ENCODE assay signal across 9 cellular contexts in the genomic region with DNA sequence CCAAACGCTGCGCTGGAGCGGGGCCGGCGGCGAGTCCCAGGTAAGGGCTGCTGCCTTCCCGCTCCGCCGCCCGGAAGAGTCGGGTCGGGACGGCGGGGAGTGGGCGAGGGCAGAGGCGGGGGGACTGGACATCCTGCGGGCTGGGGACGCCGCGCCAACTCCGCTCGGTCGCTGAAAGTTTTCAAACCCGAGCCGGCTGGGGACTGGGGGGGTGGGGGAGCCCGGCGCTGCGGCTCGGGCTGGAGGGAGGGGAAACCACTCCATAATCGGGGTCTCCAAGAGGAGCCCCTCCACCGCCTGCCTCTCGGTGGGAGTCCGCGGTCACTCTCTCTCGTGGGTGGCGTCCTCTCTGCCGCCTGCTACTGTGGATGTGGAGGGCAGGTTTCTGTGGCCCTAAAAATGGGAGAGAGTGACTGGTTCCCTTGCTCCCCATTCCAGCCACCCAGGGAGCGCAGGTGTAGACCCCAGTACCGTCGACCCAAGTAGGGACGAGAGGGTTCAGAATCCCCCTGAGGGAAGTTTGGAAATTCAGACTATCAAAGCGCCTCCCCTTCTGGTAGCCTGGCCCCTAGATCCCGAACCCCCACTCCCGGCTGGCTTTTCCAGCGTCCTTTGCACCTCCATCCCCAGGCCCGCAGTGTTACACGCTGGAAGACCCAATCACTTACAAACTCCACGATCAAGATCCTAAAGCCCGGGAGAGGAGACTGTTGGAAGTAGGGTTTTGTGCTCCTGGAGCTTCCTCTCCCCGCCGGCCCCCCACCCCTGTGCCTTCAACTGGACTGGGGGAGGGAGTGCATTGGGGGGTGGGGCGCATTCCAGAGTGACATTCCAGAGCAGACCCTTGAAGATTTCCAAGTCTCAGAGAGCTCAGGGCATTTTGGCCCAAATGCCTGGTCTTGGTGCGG. TPM values are rescaled to one million over a fixed set of nuclear protein-coding genes. Genes with fewer than 3 reads are reported as not detected.
DNase-seq lines count a peak whose midpoint lies in the region; ATAC-seq, FAIRE-seq and TF ChIP-seq lines count a peak whose summit lies in the region.
"Had no signal": no experiment of that assay in that cellular context is flagged by ENCODE, and none has a peak within 500 bp of the region (broad histone marks: within the 10 kb centered on the region; RNA-seq: fewer than 3 reads in every experiment).

No MANE protein-coding gene starts in this region.

- peaks cover 15% of the 10 kb centered on the region for H3K4me1 ChIP-seq in HEK293 (ENCODE audit: control insufficient read depth, insufficient read depth, low read length)
- H3K4me1 ChIP-seq in astrocyte (ENCODE audit: insufficient read depth, low read length), result peaks cover 18% of the 10 kb centered on the region

- H4K20me1 ChIP-seq in astrocyte (ENCODE audit: insufficient read depth, low read length), result peaks cover 5% of the 10 kb centered on the region

- CTCF ChIA-PET in HEK293 (lab: Yijun Ruan, JAX), result interaction anchor here (0.5 to 7.1 kb wide), 4 partner anchors 13 to 65 kb away, joined by 3 to 151 read pairs (median 5); no protein-coding TSS in a partner anchor

- H3K36me3 ChIP-seq in HEK293 (ENCODE audit: control insufficient read depth in 2 of 2, insufficient read depth in 1 of 2, low read length in 2 of 2) (no peaks in the 10 kb centered on the region), astrocyte (ENCODE audit: insufficient read depth, low read length) (no peaks in the 10 kb centered on the region), kidney epithelial cell (ENCODE audit: control insufficient read depth, insufficient read depth, low read length) (no peaks in the 10 kb centered on the region)

- H3K9me3 ChIP-seq in HEK293 (ENCODE audit: control insufficient read depth, insufficient read depth, low read depth, low read length), result no peaks in the 10 kb centered on the region
- no peaks in the 10 kb centered on the region for H3K9me3 ChIP-seq in astrocyte (ENCODE audit: insufficient read depth, low read depth, low read length)

- peak overlapping the region; percentile 26 for H3K9ac ChIP-seq in astrocyte (ENCODE audit: low read length)

- POLR2A ChIA-PET in HEK293 (lab: Yijun Ruan, JAX), result no interaction called here

- peaks cover 13% of the 10 kb centered on the region for H3K27me3 ChIP-seq in astrocyte (ENCODE audit: insufficient read depth, low read length)
- no peaks in the 10 kb centered on the region for H3K27me3 ChIP-seq in kidney epithelial cell (ENCODE audit: control insufficient read depth, insufficient read depth, low read length)

- H3K4me3 Mint-ChIP-seq in astrocyte (ENCODE audit: unreplicated experiment), result peak overlapping the region; percentile 90
- H3K4me3 Mint-ChIP-seq in stimulated activated memory B cell treated with anti-CD40 and anti-IgM and Interleukin-4, amounts not matched to agents 10 μg/mL and 1 μg/mL and 100 μg/mL, for 72 hours, result peak overlapping the region; percentile 11

- H3K27me3 Mint-ChIP-seq in astrocyte (ENCODE audit: low read depth, unreplicated experiment), result peaks cover 2% of the 10 kb centered on the region
- H3K27me3 Mint-ChIP-seq in stimulated activated memory B cell treated with anti-CD40 and anti-IgM and Interleukin-4, amounts not matched to agents 10 μg/mL and 1 μg/mL and 100 μg/mL, for 72 hours, result peaks cover 41% of the 10 kb centered on the region

- H3K4me3 ChIP-seq in HEK293 (ENCODE audit: low read depth, low read length) (peak overlapping the region; percentile 59), astrocyte (ENCODE audit: insufficient read depth, low read depth, low read length) (peak overlapping the region; percentile 28), kidney epithelial cell (ENCODE audit: low read depth, low read length) (peak overlapping the region; percentile 83)

- no peaks in the 10 kb centered on the region for H3K9me3 Mint-ChIP-seq in astrocyte (ENCODE audit: unreplicated experiment)
- H3K9me3 Mint-ChIP-seq in stimulated activated memory B cell treated with anti-CD40 and anti-IgM and Interleukin-4, amounts not matched to agents 10 μg/mL and 1 μg/mL and 100 μg/mL, for 72 hours, result peaks cover 11% of the 10 kb centered on the region

- no peak overlapping the region for H3K27ac ChIP-seq in HEK293 (ENCODE audit: extremely low read depth, low read depth, low read length)
- H3K27ac ChIP-seq in astrocyte (ENCODE audit: low read depth, low read length), result no peak overlapping the region

- TF ChIP-seq CTCF in HEK293 (tag by site-specific recombination; IDR thresholded peaks at IDR 0.05) (no peak), astrocyte (IDR thresholded peaks at IDR 0.05; ENCODE audit: insufficient read depth, low read depth, low read length) (no peak), kidney epithelial cell (IDR thresholded peaks at IDR 0.05; ENCODE audit: insufficient read depth, low read length, poor library complexity, severe bottlenecking) (no peak)

- peak overlapping the region; percentile 90 for H3K4me2 ChIP-seq in astrocyte (ENCODE audit: low read length)

- no peak for FAIRE-seq in astrocyte (lab: Jason Lieb, UNC)

- H3K36me3 Mint-ChIP-seq in astrocyte (ENCODE audit: low read depth, unreplicated experiment), result peaks cover 8% of the 10 kb centered on the region
- peaks cover 6% of the 10 kb centered on the region for H3K36me3 Mint-ChIP-seq in stimulated activated memory B cell treated with anti-CD40 and anti-IgM and Interleukin-4, amounts not matched to agents 10 μg/mL and 1 μg/mL and 100 μg/mL, for 72 hours

- no peak for ATAC-seq in stimulated activated memory B cell treated with anti-CD40 and anti-IgM and Interleukin-4, amounts not matched to agents 10 μg/mL and 1 μg/mL and 100 μg/mL, for 72 hours

- DNase-seq in astrocyte (ENCODE audit: low read depth) (no peak), kidney epithelial cell (ENCODE audit: low read depth) (no peak), NCI-H774 (lab: John Stamatoyannopoulos, UW) (no peak), NCI-H2081 treated with DMSO at 0.1 percent for 48 hours (lab: John Stamatoyannopoulos, UW) (no peak), NCI-H2029 treated with DMSO at 0.1 percent for 48 hours (lab: John Stamatoyannopoulos, UW) (no peak)
- DNase-seq in effector CD4-positive, alpha-beta T cell, result no peak

- peaks cover 30% of the 10 kb centered on the region for H3K4me1 Mint-ChIP-seq in astrocyte (ENCODE audit: low read depth, unreplicated experiment)
- H3K4me1 Mint-ChIP-seq in stimulated activated memory B cell treated with anti-CD40 and anti-IgM and Interleukin-4, amounts not matched to agents 10 μg/mL and 1 μg/mL and 100 μg/mL, for 72 hours, result peaks cover 17% of the 10 kb centered on the region

- H2AFZ ChIP-seq in astrocyte (ENCODE audit: low read depth, low read length), result no peak overlapping the region

- peak overlapping the region; percentile 73 for H3K27ac Mint-ChIP-seq in astrocyte (ENCODE audit: unreplicated experiment)
- no peak overlapping the region for H3K27ac Mint-ChIP-seq in stimulated activated memory B cell treated with anti-CD40 and anti-IgM and Interleukin-4, amounts not matched to agents 10 μg/mL and 1 μg/mL and 100 μg/mL, for 72 hours
- H3K27ac Mint-ChIP-seq: T-helper 1 cell treated with Interleukin-12 subunit alpha and Interleukin-12 subunit beta and Interleukin-4 antibody, amounts not matched to agents 30 μg/mL and 1 μg/mL, for 36 hours had no signal

- no peaks in the 10 kb centered on the region for H3K79me2 ChIP-seq in astrocyte (ENCODE audit: insufficient read depth, low read length)

TF ChIP-seq in HEK293, 187 proteins besides CTCF, POLR2A, EP300 and RAD21:
- TF ChIP-seq ZNF341 (tag by site-specific recombination; IDR thresholded peaks at IDR 0.05; ENCODE audit: low read depth), result peak; percentile 69
- TF ChIP-seq ZNF596 (tag by site-specific recombination; IDR thresholded peaks at IDR 0.05), result no peak
- no peak for TF ChIP-seq ZXDB (tag by site-specific recombination; IDR thresholded peaks at IDR 0.05)
- TF ChIP-seq ZBTB48 (tag by site-specific recombination; IDR thresholded peaks at IDR 0.05), result 0 out of 2 replicates have a peak, but pooled peaks have one; percentile 17
- no peak for TF ChIP-seq ZNF791 (tag by site-specific recombination; IDR thresholded peaks at IDR 0.05)
- TF ChIP-seq, protein P1, sequence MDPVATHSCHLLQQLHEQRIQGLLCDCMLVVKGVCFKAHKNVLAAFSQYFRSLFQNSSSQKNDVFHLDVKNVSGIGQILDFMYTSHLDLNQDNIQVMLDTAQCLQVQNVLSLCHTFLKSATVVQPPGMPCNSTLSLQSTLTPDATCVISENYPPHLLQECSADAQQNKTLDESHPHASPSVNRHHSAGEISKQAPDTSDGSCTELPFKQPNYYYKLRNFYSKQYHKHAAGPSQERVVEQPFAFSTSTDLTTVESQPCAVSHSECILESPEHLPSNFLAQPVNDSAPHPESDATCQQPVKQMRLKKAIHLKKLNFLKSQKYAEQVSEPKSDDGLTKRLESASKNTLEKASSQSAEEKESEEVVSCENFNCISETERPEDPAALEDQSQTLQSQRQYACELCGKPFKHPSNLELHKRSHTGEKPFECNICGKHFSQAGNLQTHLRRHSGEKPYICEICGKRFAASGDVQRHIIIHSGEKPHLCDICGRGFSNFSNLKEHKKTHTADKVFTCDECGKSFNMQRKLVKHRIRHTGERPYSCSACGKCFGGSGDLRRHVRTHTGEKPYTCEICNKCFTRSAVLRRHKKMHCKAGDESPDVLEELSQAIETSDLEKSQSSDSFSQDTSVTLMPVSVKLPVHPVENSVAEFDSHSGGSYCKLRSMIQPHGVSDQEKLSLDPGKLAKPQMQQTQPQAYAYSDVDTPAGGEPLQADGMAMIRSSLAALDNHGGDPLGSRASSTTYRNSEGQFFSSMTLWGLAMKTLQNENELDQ (tag by site-specific recombination; IDR thresholded peaks at IDR 0.05; ENCODE audit: low read depth), result no peak

RNA-seq across cellular contexts. Expression of a gene that starts 0.8 kb away (rescaled TPM):
- 65.3 and 70.4 TPM in 2 replicates for total RNA-seq in astrocyte
- 74.7 and 80.3 TPM in 2 replicates for total RNA-seq in kidney epithelial cell

RNA-seq across cellular contexts. Expression of a gene that starts 33.7 kb away (rescaled TPM):
- total RNA-seq in astrocyte (not detected in 2 replicates), kidney epithelial cell (not detected in 2 replicates)

Comparison
In these comparisons a context has a peak if more than half of its experiments do, and no peak if none do; other contexts are left out.
1. H3K4me3 ChIP-seq: peak in every context shown above with its lines; median percentile 83 in kidney epithelial cell; 59 in HEK293; 28 in astrocyte.